Comparison of ENCODE assay signal across 10 cellular contexts in the genomic region with DNA sequence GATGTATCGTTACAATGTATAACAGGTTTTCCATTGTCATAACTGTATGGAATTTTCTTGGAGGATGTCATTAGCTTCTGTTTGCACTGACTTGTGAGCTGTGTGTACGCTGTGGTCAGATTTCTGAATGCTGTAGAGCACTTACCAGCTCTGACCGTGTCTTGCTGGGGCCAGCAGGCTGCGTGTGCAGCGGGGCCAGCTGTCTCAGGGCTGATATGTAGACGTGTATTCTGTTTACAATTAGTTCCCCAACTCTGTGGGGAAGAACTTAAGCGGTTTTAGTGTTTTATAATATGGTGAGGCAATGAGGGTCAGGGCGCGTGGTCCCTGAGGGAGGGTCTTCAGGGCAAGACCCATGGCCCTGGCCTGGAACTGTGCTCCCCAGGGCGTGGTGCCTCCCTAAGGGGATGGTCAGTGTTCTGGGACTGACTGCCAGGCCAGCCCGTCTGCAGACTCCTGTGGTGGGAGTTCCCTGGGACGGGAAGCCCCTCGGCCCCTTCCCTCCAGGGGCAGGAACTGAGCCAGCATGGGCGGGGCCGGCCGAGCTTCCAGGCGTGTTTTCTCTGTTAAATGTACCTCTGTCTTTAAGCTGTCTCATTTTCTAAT. TPM values are rescaled to one million over a fixed set of nuclear protein-coding genes. Genes with fewer than 3 reads are reported as not detected.
DNase-seq lines count a peak whose midpoint lies in the region; ATAC-seq and TF ChIP-seq lines count a peak whose summit lies in the region.
"Had no signal": no experiment of that assay in that cellular context is flagged by ENCODE, and none has a peak within 500 bp of the region (broad histone marks: within the 10 kb centered on the region; RNA-seq: fewer than 3 reads in every experiment).

No MANE protein-coding gene starts in this region.

- H3K27me3 Mint-ChIP-seq in stimulated activated naive CD8-positive, alpha-beta T cell treated with anti-CD3 and anti-CD28 coated beads, Interleukin-15, Interleukin-2, amounts not matched to agents 100 ng/mL and 50 ng/mL, for 24 hours, result no peaks in the 10 kb centered on the region
- no peaks in the 10 kb centered on the region for H3K27me3 Mint-ChIP-seq in stimulated activated naive CD8-positive, alpha-beta T cell treated with anti-CD3 and anti-CD28 coated beads, Interleukin-15, amount 100 ng/mL, for 72 hours

- H3K4me3 ChIP-seq in duodenal mucosa (ENCODE audit: low read depth in 1 of 2, low read length in 2 of 2) (no peak overlapping the region), aorta (ENCODE audit: low read length in 2 of 2) (no peak overlapping the region), MM.1S (ENCODE audit: low read length) (no peak overlapping the region)
- H3K4me3 ChIP-seq: upper lobe of left lung had no signal

- no peak overlapping the region for H3K4me3 Mint-ChIP-seq in stimulated activated naive CD8-positive, alpha-beta T cell treated with anti-CD3 and anti-CD28 coated beads, Interleukin-15, Interleukin-2, amounts not matched to agents 100 ng/mL and 50 ng/mL, for 24 hours
- no peak overlapping the region for H3K4me3 Mint-ChIP-seq in stimulated activated naive CD8-positive, alpha-beta T cell treated with anti-CD3 and anti-CD28 coated beads, Interleukin-15, amount 100 ng/mL, for 72 hours

- peaks cover 5% of the 10 kb centered on the region for H3K4me1 Mint-ChIP-seq in stimulated activated naive CD8-positive, alpha-beta T cell treated with anti-CD3 and anti-CD28 coated beads, Interleukin-15, Interleukin-2, amounts not matched to agents 100 ng/mL and 50 ng/mL, for 24 hours (ENCODE audit: low read depth)
- H3K4me1 Mint-ChIP-seq in stimulated activated naive CD8-positive, alpha-beta T cell treated with anti-CD3 and anti-CD28 coated beads, Interleukin-15, amount 100 ng/mL, for 72 hours, result peaks cover 17% of the 10 kb centered on the region

- H3K27me3 ChIP-seq in duodenal mucosa (ENCODE audit: control insufficient read depth in 1 of 2, insufficient read depth in 2 of 2, low read length in 2 of 2) (no peaks in the 10 kb centered on the region), aorta (ENCODE audit: control insufficient read depth in 1 of 2, insufficient read depth in 2 of 2, low read length in 1 of 2) (no peaks in the 10 kb centered on the region), MM.1S (replicated peaks; ENCODE audit: insufficient read depth, low read length) (no peaks in the 10 kb centered on the region)
- H3K27me3 ChIP-seq: upper lobe of left lung had no signal

- H3K4me1 ChIP-seq in duodenal mucosa (ENCODE audit: control insufficient read depth in 1 of 2, insufficient read depth in 2 of 2, low read length in 2 of 2) (peaks cover 20 to 25% of the 10 kb centered on the region in 2 donors), aorta (ENCODE audit: control insufficient read depth in 1 of 2, insufficient read depth in 2 of 2, low read length in 2 of 2) (no peaks in the 10 kb centered on the region), MM.1S (ENCODE audit: low read length) (no peaks in the 10 kb centered on the region)

- no peak overlapping the region for H2AFZ ChIP-seq in MM.1S (ENCODE audit: low read length)

- H3K36me3 Mint-ChIP-seq in stimulated activated naive CD8-positive, alpha-beta T cell treated with anti-CD3 and anti-CD28 coated beads, Interleukin-15, Interleukin-2, amounts not matched to agents 100 ng/mL and 50 ng/mL, for 24 hours (ENCODE audit: low read depth), result peaks cover 6% of the 10 kb centered on the region

- TF ChIP-seq CTCF in MM.1S (IDR thresholded peaks at IDR 0.05; ENCODE audit: low read length), result no peak

- H3K36me3 ChIP-seq in duodenal mucosa (ENCODE audit: control insufficient read depth in 1 of 2, insufficient read depth in 2 of 2, low read length in 2 of 2) (peaks cover 26 to 58% of the 10 kb centered on the region in 2 donors), aorta (ENCODE audit: control insufficient read depth in 1 of 2, insufficient read depth in 2 of 2, low read length in 1 of 2) (peaks cover 0 to 9% of the 10 kb centered on the region in 2 donors), MM.1S (replicated peaks; ENCODE audit: insufficient read depth, low read length) (no peaks in the 10 kb centered on the region)

- no peaks in the 10 kb centered on the region for H3K9me2 ChIP-seq in MM.1S (replicated peaks; ENCODE audit: insufficient read depth, low read length)

- H3K9me3 Mint-ChIP-seq in stimulated activated naive CD8-positive, alpha-beta T cell treated with anti-CD3 and anti-CD28 coated beads, Interleukin-15, Interleukin-2, amounts not matched to agents 100 ng/mL and 50 ng/mL, for 24 hours, result no peaks in the 10 kb centered on the region
- no peaks in the 10 kb centered on the region for H3K9me3 Mint-ChIP-seq in stimulated activated naive CD8-positive, alpha-beta T cell treated with anti-CD3 and anti-CD28 coated beads, Interleukin-15, amount 100 ng/mL, for 72 hours

- no peaks in the 10 kb centered on the region for H3F3A ChIP-seq in MM.1S (ENCODE audit: insufficient read depth, low read length)

- H3K4me2 ChIP-seq in MM.1S (ENCODE audit: low read depth, low read length), result no peak overlapping the region

- no peak for ATAC-seq in stimulated activated naive CD8-positive, alpha-beta T cell treated with anti-CD3 and anti-CD28 coated beads, Interleukin-15, amount 100 ng/mL, for 72 hours
- ATAC-seq in aorta (ENCODE audit: low FRiP score), result peak; percentile 58

- H3K9ac ChIP-seq in duodenal mucosa (ENCODE audit: low read depth in 1 of 2, low read length in 2 of 2) (no peak overlapping the region), MM.1S (ENCODE audit: low read length) (no peak overlapping the region)

- peak overlapping the region; percentile 36 for H3K27ac Mint-ChIP-seq in stimulated activated naive CD8-positive, alpha-beta T cell treated with anti-CD3 and anti-CD28 coated beads, Interleukin-15, Interleukin-2, amounts not matched to agents 100 ng/mL and 50 ng/mL, for 24 hours
- H3K27ac Mint-ChIP-seq in stimulated activated naive CD8-positive, alpha-beta T cell treated with anti-CD3 and anti-CD28 coated beads, Interleukin-15, amount 100 ng/mL, for 72 hours, result no peak overlapping the region

- intact Hi-C loops in aorta (cut with DNase I), result no loop called here

- WGBS in aorta, 2 donors, result 6 to 12% methylated on average over 17 of the region's 17 CpGs

- peak overlapping the region; percentile 20 for H3K27ac ChIP-seq in duodenal mucosa (ENCODE audit: low read depth, low read length)
- H3K27ac ChIP-seq in aorta (ENCODE audit: low read depth in 1 of 2, low read length in 2 of 2), result peak overlapping the region in 1 of 2 donors; percentile 0
- no peak overlapping the region for H3K27ac ChIP-seq in MM.1S (ENCODE audit: low read length)

- DNase-seq in stimulated activated naive CD8-positive, alpha-beta T cell treated with anti-CD3 and anti-CD28 coated beads, Interleukin-15, amount 100 ng/mL, for 72 hours, result no peak
- peak; percentile 46 for DNase-seq in myocyte (ENCODE audit: low read depth)
- DNase-seq in aorta, result peak in 1 of 2 donors; percentile 80
- no peak for DNase-seq in NCI-H345 (lab: John Stamatoyannopoulos, UW)
- no peak for DNase-seq in MM.1S
- no peak for DNase-seq in stimulated activated naive CD4-positive, alpha-beta T cell (lab: John Stamatoyannopoulos, UW)
- DNase-seq: NCI-H187 treated with DMSO at 0.1 percent for 48 hours had no signal

- H4K20me1 ChIP-seq in MM.1S (ENCODE audit: insufficient read depth, low read length), result no peaks in the 10 kb centered on the region

- H3K79me2 ChIP-seq in MM.1S (ENCODE audit: low read length), result no peaks in the 10 kb centered on the region

- H3K9me3 ChIP-seq in duodenal mucosa (ENCODE audit: control insufficient read depth in 1 of 2, low read length in 2 of 2) (no peaks in the 10 kb centered on the region), aorta (ENCODE audit: control insufficient read depth, low read length) (no peaks in the 10 kb centered on the region), MM.1S (replicated peaks; ENCODE audit: insufficient read depth, low read length) (no peaks in the 10 kb centered on the region)
- H3K9me3 ChIP-seq: upper lobe of left lung had no signal

RNA-seq across cellular contexts. Expression of gene XRCC3, which starts 18.7 kb away (rescaled TPM):
- total RNA-seq in myocyte, result 5.5 and 7.0 TPM in 2 replicates
- polyA plus RNA-seq in myocyte (2012), result 7.6 TPM
- total RNA-seq in aorta, result 1 to 10 TPM; 5.2 to 5.3 TPM
- polyA plus RNA-seq in aorta, result 1 to 10 TPM; 1.0 to 8.6 TPM

RNA-seq across cellular contexts. Expression of gene ZFYVE21, which starts 19.0 kb away (rescaled TPM):
- total RNA-seq in myocyte (48.2 and 50.1 TPM in 2 replicates), aorta (10 to 100 TPM; 69.0 to 74.8 TPM)
- 72.0 TPM for polyA plus RNA-seq in myocyte (2012)
- 100 to 1,000 TPM; 100 to 110 TPM for polyA plus RNA-seq in aorta
